Comparison of ENCODE assay signal across 1 cellular context in genomic region chr16:68367891-68368601, GRCh38.
TF ChIP-seq lines count a peak whose summit lies in the region.

No MANE protein-coding gene starts in this region.

TF ChIP-seq in H1, 55 proteins besides CTCF, POLR2A, EP300 and RAD21:
- no peak for TF ChIP-seq KDM1A (IDR thresholded peaks at IDR 0.05; ENCODE audit: borderline replicate concordance, low read length)
- TF ChIP-seq CHD1 (IDR thresholded peaks at IDR 0.05; ENCODE audit: low read depth, low read length): no peak
- TF ChIP-seq SIRT6 (IDR thresholded peaks at IDR 0.05; ENCODE audit: low read length): no peak
- TF ChIP-seq RBBP5 (IDR thresholded peaks at IDR 0.05; ENCODE audit: borderline replicate concordance, low read depth, low read length): no peak
- TF ChIP-seq SAP30 (IDR thresholded peaks at IDR 0.05; ENCODE audit: insufficient read depth, insufficient replicate concordance, low read length): no peak
- no peak for TF ChIP-seq TBP (IDR thresholded peaks at IDR 0.05; ENCODE audit: low read depth, low read length)
- TF ChIP-seq USF2 (IDR thresholded peaks at IDR 0.05; ENCODE audit: low read length): no peak
- TF ChIP-seq RXRA (IDR thresholded peaks at IDR 0.05; ENCODE audit: insufficient read depth, low read depth, low read length): no peak
- TF ChIP-seq MAX (IDR thresholded peaks at IDR 0.05): no peak
- TF ChIP-seq TCF12 (IDR thresholded peaks at IDR 0.05; ENCODE audit: low read depth, low read length): no peak
- TF ChIP-seq FOSL1 (IDR thresholded peaks at IDR 0.05; ENCODE audit: insufficient read depth, low read depth, low read length): no peak
- no peak for TF ChIP-seq RNF2 (IDR thresholded peaks at IDR 0.05; ENCODE audit: borderline replicate concordance, low read depth, low read length, missing control alignments, poor library complexity, severe bottlenecking)
- TF ChIP-seq CBX8 (IDR thresholded peaks at IDR 0.05; ENCODE audit: borderline replicate concordance, low read depth, low read length): no peak
- no peak for TF ChIP-seq SIX5 (IDR thresholded peaks at IDR 0.05; ENCODE audit: low read depth, low read length)
- no peak for TF ChIP-seq SP4 (IDR thresholded peaks at IDR 0.05; ENCODE audit: low read length)
- no peak for TF ChIP-seq EGR1 (IDR thresholded peaks at IDR 0.05; ENCODE audit: borderline replicate concordance, low read depth, low read length)
- no peak for TF ChIP-seq TAF1 (IDR thresholded peaks at IDR 0.05; ENCODE audit: low read depth, low read length)
- TF ChIP-seq NANOG (IDR thresholded peaks at IDR 0.05; ENCODE audit: insufficient read depth, low read depth, low read length, poor library complexity, severe bottlenecking): no peak
- TF ChIP-seq CBX5 (IDR thresholded peaks at IDR 0.05; ENCODE audit: low read depth, low read length): no peak
- no peak for TF ChIP-seq GTF2F1 (IDR thresholded peaks at IDR 0.05; ENCODE audit: borderline replicate concordance, low read depth, low read length)
TF ChIP-seq in H1: peak in this region for 0.
